Comparison of ENCODE assay signal across 1 cellular context in the genomic region with DNA sequence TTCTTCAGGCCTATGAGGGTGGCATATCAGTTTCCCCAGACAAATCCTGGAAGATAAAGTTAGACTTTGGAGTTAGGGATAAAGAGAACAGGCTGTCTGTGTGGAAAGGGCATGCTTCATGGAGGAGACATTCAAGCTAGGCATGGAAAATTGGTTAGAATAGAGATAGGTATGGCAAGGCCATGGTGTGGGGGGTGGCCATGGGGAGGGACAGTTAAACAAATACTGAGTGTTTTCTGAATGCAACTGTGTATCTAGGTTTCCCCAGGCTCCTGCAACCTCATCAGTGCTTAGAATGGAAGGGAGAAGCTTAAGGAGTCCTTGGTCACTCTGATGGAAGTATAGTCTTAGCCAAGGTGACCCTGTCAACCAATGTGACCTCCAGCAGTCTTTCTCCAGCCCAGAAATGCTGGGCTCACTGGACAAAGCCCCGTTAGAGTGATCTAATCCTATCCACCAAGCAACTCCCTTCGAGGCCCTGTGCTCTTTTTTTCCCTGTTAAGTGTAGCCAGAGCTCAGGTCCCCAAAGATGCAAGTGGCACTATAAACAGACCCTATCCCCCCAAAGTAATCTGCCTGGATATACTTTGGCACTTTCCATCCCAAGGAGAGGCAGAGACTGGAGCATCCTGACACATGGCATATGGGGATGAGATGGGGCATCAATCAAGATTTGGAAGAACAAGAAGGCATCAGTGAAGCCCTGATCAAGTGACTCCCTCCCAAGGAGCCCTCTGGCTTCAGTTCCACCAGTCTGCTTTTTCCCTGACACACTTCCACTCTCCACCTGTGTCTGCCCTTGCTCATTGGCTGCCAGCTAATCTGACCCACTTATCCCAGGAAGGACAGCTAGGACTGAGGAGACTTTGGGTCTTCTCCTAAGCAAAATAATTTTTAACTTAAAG.
TF ChIP-seq lines count a peak whose summit lies in the region.

No MANE protein-coding gene starts in this region.

TF ChIP-seq in GM12878, 131 proteins besides CTCF, POLR2A, EP300 and RAD21:
- TF ChIP-seq STAT3 (IDR thresholded peaks at IDR 0.05; ENCODE audit: low read depth, low read length) (no peak), BMI1 (IDR thresholded peaks at IDR 0.05; ENCODE audit: borderline replicate concordance) (no peak), TAF1 (IDR thresholded peaks at IDR 0.05; ENCODE audit: borderline replicate concordance, low read depth, low read length) (no peak), ETV6 (conservative IDR thresholded peaks at IDR 0.05 in 1 of 2, IDR thresholded peaks at IDR 0.05 in 1 of 2; ENCODE audit: borderline replicate concordance in 1 of 2, low read depth in 1 of 2) (no peak), LARP7 (IDR thresholded peaks at IDR 0.05) (no peak), SIX5 (IDR thresholded peaks at IDR 0.05; ENCODE audit: low read depth, low read length, severe bottlenecking) (no peak), JUND (IDR thresholded peaks at IDR 0.05; ENCODE audit: low read depth, low read length) (no peak), CREM (IDR thresholded peaks at IDR 0.05; ENCODE audit: low read depth) (no peak), PAX8 (IDR thresholded peaks at IDR 0.05) (no peak)
- TF ChIP-seq, protein P1, sequence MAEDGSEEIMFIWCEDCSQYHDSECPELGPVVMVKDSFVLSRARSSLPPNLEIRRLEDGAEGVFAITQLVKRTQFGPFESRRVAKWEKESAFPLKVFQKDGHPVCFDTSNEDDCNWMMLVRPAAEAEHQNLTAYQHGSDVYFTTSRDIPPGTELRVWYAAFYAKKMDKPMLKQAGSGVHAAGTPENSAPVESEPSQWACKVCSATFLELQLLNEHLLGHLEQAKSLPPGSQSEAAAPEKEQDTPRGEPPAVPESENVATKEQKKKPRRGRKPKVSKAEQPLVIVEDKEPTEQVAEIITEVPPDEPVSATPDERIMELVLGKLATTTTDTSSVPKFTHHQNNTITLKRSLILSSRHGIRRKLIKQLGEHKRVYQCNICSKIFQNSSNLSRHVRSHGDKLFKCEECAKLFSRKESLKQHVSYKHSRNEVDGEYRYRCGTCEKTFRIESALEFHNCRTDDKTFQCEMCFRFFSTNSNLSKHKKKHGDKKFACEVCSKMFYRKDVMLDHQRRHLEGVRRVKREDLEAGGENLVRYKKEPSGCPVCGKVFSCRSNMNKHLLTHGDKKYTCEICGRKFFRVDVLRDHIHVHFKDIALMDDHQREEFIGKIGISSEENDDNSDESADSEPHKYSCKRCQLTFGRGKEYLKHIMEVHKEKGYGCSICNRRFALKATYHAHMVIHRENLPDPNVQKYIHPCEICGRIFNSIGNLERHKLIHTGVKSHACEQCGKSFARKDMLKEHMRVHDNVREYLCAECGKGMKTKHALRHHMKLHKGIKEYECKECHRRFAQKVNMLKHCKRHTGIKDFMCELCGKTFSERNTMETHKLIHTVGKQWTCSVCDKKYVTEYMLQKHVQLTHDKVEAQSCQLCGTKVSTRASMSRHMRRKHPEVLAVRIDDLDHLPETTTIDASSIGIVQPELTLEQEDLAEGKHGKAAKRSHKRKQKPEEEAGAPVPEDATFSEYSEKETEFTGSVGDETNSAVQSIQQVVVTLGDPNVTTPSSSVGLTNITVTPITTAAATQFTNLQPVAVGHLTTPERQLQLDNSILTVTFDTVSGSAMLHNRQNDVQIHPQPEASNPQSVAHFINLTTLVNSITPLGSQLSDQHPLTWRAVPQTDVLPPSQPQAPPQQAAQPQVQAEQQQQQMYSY (CRISPR knock-in tag; IDR thresholded peaks at IDR 0.05) = no peak
